23 cellular contexts compared by ENCODE assay signal in genomic region chr4:96063639-96064038, GRCh38.
"Had no signal": no experiment of that assay in that cellular context is flagged by ENCODE, and none has a peak within 500 bp of the region (broad histone marks: within the 10 kb centered on the region; RNA-seq: fewer than 3 reads in every experiment).

No MANE protein-coding gene starts in this region.

- DNase-seq: activated CD4-positive, alpha-beta T cell treated with anti-CD3 and anti-CD28 coated beads for 1 hour; activated CD4-positive, alpha-beta T cell treated with anti-CD3 and anti-CD28 coated beads, Interleukin-2, amount 50 U/mL, for 1 hour; activated naive CD4-positive, alpha-beta T cell treated with Interleukin-2 at 50 U/mL for 16 hours; activated naive CD8-positive, alpha-beta T cell treated with anti-CD3 and anti-CD28 coated beads for 36 hours; activated T-cell treated with anti-CD3 and anti-CD28 coated beads, Interleukin-2, amount 50 U/mL, for 24 hours; amygdala; body of pancreas; cortex of kidney; endodermal cell; esophagus squamous epithelium; head of caudate nucleus; kidney; lower lobe of right lung; naive thymus-derived CD4-positive, alpha-beta T cell; psoas muscle; stimulated activated CD4-positive, alpha-beta T cell treated with anti-CD3 and anti-CD28 coated beads, Interleukin-1b, Interleukin-23, amount 100 ng/mL, for 48 hours; stimulated activated naive CD8-positive, alpha-beta T cell treated with anti-CD3 and anti-CD28 coated beads, Interleukin-15, amount 100 ng/mL, for 72 hours; T1000; tibial artery had no signal

- H3K4me3 ChIP-seq: body of pancreas, cardiac muscle cell, esophagus squamous epithelium, gastroesophageal sphincter, lower lobe of right lung, psoas muscle, right atrium auricular region, tibial artery had no signal

- H3K9me3 ChIP-seq: body of pancreas, esophagus squamous epithelium, gastroesophageal sphincter, lower lobe of right lung, psoas muscle, right atrium auricular region, tibial artery had no signal

- H3K27ac ChIP-seq: body of pancreas, cardiac muscle cell, esophagus squamous epithelium, gastroesophageal sphincter, lower lobe of right lung, psoas muscle, right atrium auricular region, tibial artery had no signal

- ATAC-seq: body of pancreas; gastroesophageal sphincter; left lobe of liver; lower lobe of right lung; naive thymus-derived CD4-positive, alpha-beta T cell; psoas muscle; stimulated activated naive CD8-positive, alpha-beta T cell treated with anti-CD3 and anti-CD28 coated beads, Interleukin-15, amount 100 ng/mL, for 72 hours had no signal

- H3K36me3 ChIP-seq: cardiac muscle cell, esophagus squamous epithelium, gastroesophageal sphincter, lower lobe of right lung, right atrium auricular region, tibial artery had no signal

- H3K27me3 ChIP-seq: body of pancreas, cardiac muscle cell, esophagus squamous epithelium, gastroesophageal sphincter, right atrium auricular region, tibial artery had no signal

- H3K4me1 ChIP-seq: body of pancreas, esophagus squamous epithelium, gastroesophageal sphincter, lower lobe of right lung, psoas muscle, right atrium auricular region, tibial artery had no signal
